In the genomic region with DNA sequence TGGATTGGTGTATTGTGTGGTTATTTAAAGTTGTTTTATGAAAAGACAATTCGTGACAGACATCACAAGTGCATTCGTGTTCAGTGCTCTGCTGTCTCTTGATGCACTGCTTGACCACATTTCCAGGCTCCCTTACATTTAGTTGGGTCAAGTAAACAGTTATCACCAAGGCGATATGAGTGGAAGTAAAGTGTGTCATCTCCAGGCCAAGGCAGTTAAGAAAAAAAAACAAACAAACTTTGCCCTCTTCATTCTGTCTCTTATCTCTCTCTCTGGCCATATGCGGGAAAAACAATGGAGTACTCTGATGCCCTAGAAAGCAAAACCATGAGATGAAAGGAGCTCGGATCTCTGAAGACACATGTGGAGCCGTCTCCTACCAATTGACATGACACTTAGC, we compare ENCODE assay signal across 20 cellular contexts.
DNase-seq lines count a peak whose midpoint lies in the region; ATAC-seq and TF ChIP-seq lines count a peak whose summit lies in the region.
"Had no signal": no experiment of that assay in that cellular context is flagged by ENCODE, and none has a peak within 500 bp of the region (broad histone marks: within the 10 kb centered on the region; RNA-seq: fewer than 3 reads in every experiment).

No MANE protein-coding gene starts in this region.

- H3K27ac ChIP-seq in ACC112 (ENCODE audit: low read depth, low read length) (peak overlapping the region; percentile 73), WERI-Rb-1 (no peak overlapping the region)
- H3K27ac ChIP-seq: breast epithelium, foreskin keratinocyte, left ventricle myocardium inferior had no signal

- H3K36me3 ChIP-seq in ACC112 (ENCODE audit: insufficient read depth, low read length) (no peaks in the 10 kb centered on the region), WERI-Rb-1 (no peaks in the 10 kb centered on the region)
- H3K36me3 ChIP-seq: breast epithelium, left ventricle myocardium inferior had no signal

- no peak for ATAC-seq in HG02610 (IDR thresholded peaks at IDR 0.05; ENCODE audit: unreplicated experiment)
- ATAC-seq: foreskin keratinocyte had no signal

- DNase-seq in ELR (ENCODE audit: low read depth) (peak; percentile 46), amniotic epithelial cell (ENCODE audit: low read depth) (peak; percentile 64), hepatic stellate cell (ENCODE audit: low spot score) (peak; percentile 30), Kasumi-1 (lab: John Stamatoyannopoulos, UW) (no peak), glomerular visceral epithelial cell (ENCODE audit: extremely low spot score) (no peak), WERI-Rb-1 (no peak)
- DNase-seq: activated CD4-positive, alpha-beta T cell treated with anti-CD3 and anti-CD28 coated beads, Interleukin-2, amount 50 U/mL, for 1 hour; activated naive CD4-positive, alpha-beta T cell treated with anti-CD3 and anti-CD28 coated beads for 36 hours; CD8-positive, alpha-beta memory T cell; foreskin keratinocyte; GDM1; left ventricle myocardium inferior; NCI-H2029; NCI-H526; stimulated activated CD4-positive, alpha-beta T cell treated with anti-CD3 and anti-CD28 coated beads, Interleukin-4, amount 100 ng/mL, for 1 hour; substantia nigra; T-helper 9 cell had no signal

- TF ChIP-seq CTCF in WERI-Rb-1 (IDR thresholded peaks at IDR 0.05; ENCODE audit: low read depth, low read length): no peak

- H2AFZ ChIP-seq in ACC112 (ENCODE audit: low read length, unreplicated experiment): peak overlapping the region; percentile 43

- H3K27me3 ChIP-seq in ACC112 (ENCODE audit: insufficient read depth, low read length) (no peaks in the 10 kb centered on the region), WERI-Rb-1 (ENCODE audit: insufficient read depth, low read depth, severe bottlenecking) (no peaks in the 10 kb centered on the region)
- H3K27me3 ChIP-seq: breast epithelium, foreskin keratinocyte had no signal

- no peak overlapping the region for H3K4me3 ChIP-seq in ACC112 (ENCODE audit: low read depth, low read length)
- H3K4me3 ChIP-seq in WERI-Rb-1 (ENCODE audit: low read depth, low read length): no peak overlapping the region
- H3K4me3 ChIP-seq: breast epithelium, left ventricle myocardium inferior had no signal

- H3K4me1 ChIP-seq in ACC112 (ENCODE audit: control insufficient read depth, insufficient read depth, low read length, unreplicated experiment): peaks cover 24% of the 10 kb centered on the region
- H3K4me1 ChIP-seq: breast epithelium, foreskin keratinocyte, left ventricle myocardium inferior had no signal

- H3K79me2 ChIP-seq in ACC112 (ENCODE audit: control insufficient read depth, insufficient read depth, low read length, unreplicated experiment): no peaks in the 10 kb centered on the region

- H3K9me3 ChIP-seq in WERI-Rb-1 (ENCODE audit: severe bottlenecking): no peaks in the 10 kb centered on the region
- H3K9me3 ChIP-seq: breast epithelium, left ventricle myocardium inferior had no signal

Comparison
In these comparisons a context has a peak if more than half of its experiments do, and no peak if none do; other contexts are left out.
1. DNase-seq: peak in ELR (single experiment), amniotic epithelial cell (single experiment) and hepatic stellate cell (single experiment); none in Kasumi-1 (0 of 2), glomerular visceral epithelial cell (single experiment) and WERI-Rb-1 (single experiment).